ENCODE assay signal across 8 cellular contexts in the genomic region with DNA sequence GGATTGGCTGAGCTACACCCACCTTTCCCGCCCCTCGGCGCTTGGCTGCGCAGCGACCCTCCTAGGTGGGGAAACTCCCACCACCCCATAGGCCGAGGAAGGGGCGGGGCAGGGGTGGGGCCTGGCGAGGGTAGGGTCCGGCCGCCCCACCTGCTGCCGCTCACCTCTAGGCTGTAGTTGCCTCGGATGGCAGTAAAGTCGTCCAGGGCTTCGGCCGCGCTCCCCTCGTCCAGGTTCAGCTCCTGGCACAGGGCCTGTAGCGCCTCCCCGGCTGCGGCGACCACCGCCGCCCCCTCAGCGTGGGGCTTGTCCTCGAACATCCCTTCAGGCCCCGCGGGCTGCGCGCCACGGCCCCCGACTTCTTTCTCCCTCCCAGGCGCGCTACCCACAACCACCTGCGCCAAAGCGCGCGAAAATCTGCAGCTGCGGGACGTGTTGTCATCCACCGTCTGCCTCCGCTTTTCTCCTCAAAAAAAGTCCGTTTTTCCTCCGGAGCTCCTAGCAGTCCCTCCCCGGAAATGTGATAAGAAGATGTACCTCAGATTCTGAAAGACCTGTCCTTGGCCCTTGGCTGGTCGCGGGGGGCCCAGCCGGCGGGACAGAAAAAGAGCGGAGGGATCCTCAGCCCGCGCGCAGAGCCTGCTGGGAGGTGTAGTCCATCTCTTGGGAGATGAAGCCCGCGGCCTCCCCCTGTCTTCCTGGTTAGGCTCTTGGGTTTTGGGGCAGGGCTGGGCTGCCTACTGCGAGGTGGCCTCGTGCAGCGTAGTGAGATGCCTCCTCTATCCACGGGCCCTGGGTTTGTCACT. TPM values are rescaled to one million over a fixed set of nuclear protein-coding genes. Genes with fewer than 3 reads are reported as not detected.
DNase-seq lines count a peak whose midpoint lies in the region; ATAC-seq and FAIRE-seq lines count a peak whose summit lies in the region.

A gene with protein sequence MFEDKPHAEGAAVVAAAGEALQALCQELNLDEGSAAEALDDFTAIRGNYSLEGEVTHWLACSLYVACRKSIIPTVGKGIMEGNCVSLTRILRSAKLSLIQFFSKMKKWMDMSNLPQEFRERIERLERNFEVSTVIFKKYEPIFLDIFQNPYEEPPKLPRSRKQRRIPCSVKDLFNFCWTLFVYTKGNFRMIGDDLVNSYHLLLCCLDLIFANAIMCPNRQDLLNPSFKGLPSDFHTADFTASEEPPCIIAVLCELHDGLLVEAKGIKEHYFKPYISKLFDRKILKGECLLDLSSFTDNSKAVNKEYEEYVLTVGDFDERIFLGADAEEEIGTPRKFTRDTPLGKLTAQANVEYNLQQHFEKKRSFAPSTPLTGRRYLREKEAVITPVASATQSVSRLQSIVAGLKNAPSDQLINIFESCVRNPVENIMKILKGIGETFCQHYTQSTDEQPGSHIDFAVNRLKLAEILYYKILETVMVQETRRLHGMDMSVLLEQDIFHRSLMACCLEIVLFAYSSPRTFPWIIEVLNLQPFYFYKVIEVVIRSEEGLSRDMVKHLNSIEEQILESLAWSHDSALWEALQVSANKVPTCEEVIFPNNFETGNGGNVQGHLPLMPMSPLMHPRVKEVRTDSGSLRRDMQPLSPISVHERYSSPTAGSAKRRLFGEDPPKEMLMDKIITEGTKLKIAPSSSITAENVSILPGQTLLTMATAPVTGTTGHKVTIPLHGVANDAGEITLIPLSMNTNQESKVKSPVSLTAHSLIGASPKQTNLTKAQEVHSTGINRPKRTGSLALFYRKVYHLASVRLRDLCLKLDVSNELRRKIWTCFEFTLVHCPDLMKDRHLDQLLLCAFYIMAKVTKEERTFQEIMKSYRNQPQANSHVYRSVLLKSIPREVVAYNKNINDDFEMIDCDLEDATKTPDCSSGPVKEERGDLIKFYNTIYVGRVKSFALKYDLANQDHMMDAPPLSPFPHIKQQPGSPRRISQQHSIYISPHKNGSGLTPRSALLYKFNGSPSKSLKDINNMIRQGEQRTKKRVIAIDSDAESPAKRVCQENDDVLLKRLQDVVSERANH (minus strand): TSS at position 389 of the 806 bp plus-strand sequence. CDS start 69 bp downstream, at position 320.

- H3K9me3 ChIP-seq in KOPT-K1 (ENCODE audit: insufficient read depth, low read length, poor library complexity, severe bottlenecking) = no peaks in the 10 kb centered on the region

- H3K36me3 Mint-ChIP-seq in activated T-cell treated with anti-CD3 and anti-CD28 coated beads, Interleukin-2, amount 50 U/mL, for 72 hours (ENCODE audit: insufficient read depth in 2 of 2) = peaks cover 7 to 26% of the 10 kb centered on the region in 2 donors
- peaks cover 0 to 9% of the 10 kb centered on the region in 2 donors for H3K36me3 Mint-ChIP-seq in naive B cell
- H3K36me3 Mint-ChIP-seq in stimulated activated effector memory CD8-positive, alpha-beta T cell treated with anti-CD3 and anti-CD28 coated beads, Interleukin-12 subunit alpha, Interleukin-12 subunit beta, amount 100 ng/mL, for 72 hours = peaks cover 52% of the 10 kb centered on the region

- ATAC-seq in GM21723 (IDR thresholded peaks at IDR 0.05; ENCODE audit: unreplicated experiment) (peak; percentile 78), naive B cell (ENCODE audit: low read depth in 2 of 2) (peak; percentile 88 to 90)
- ATAC-seq in activated T-cell treated with anti-CD3 and anti-CD28 coated beads, Interleukin-2, amount 50 U/mL, for 72 hours (replicated peaks in 1 of 2) = peak; percentile 88 to 89
- peak; percentile 92 for ATAC-seq in stimulated activated effector memory CD8-positive, alpha-beta T cell treated with anti-CD3 and anti-CD28 coated beads, Interleukin-12 subunit alpha, Interleukin-12 subunit beta, amount 100 ng/mL, for 72 hours

- peak within 1 kb of the TSS; percentile 100 for H3K27ac Mint-ChIP-seq in activated T-cell treated with anti-CD3 and anti-CD28 coated beads, Interleukin-2, amount 50 U/mL, for 72 hours
- H3K27ac Mint-ChIP-seq in naive B cell = peak within 1 kb of the TSS; percentile 98 to 100 (median 100)
- peak within 1 kb of the TSS; percentile 100 for H3K27ac Mint-ChIP-seq in stimulated activated effector memory CD8-positive, alpha-beta T cell treated with anti-CD3 and anti-CD28 coated beads, Interleukin-12 subunit alpha, Interleukin-12 subunit beta, amount 100 ng/mL, for 72 hours

- peak within 1 kb of the TSS; percentile 99 for H3K4me3 Mint-ChIP-seq in activated T-cell treated with anti-CD3 and anti-CD28 coated beads, Interleukin-2, amount 50 U/mL, for 72 hours
- H3K4me3 Mint-ChIP-seq in naive B cell = peak within 1 kb of the TSS; percentile 91 to 100 (median 99)
- H3K4me3 Mint-ChIP-seq in stimulated activated effector memory CD8-positive, alpha-beta T cell treated with anti-CD3 and anti-CD28 coated beads, Interleukin-12 subunit alpha, Interleukin-12 subunit beta, amount 100 ng/mL, for 72 hours = peak within 1 kb of the TSS; percentile 99

- peak within 1 kb of the TSS; percentile 94 for H3K27ac ChIP-seq in KOPT-K1 (ENCODE audit: low read depth, low read length, poor library complexity, severe bottlenecking)

- H3K36me3 ChIP-seq in KOPT-K1 (ENCODE audit: insufficient read depth, low read length) = peaks cover 38% of the 10 kb centered on the region

- no peaks in the 10 kb centered on the region for H3K9me3 Mint-ChIP-seq in activated T-cell treated with anti-CD3 and anti-CD28 coated beads, Interleukin-2, amount 50 U/mL, for 72 hours
- no peaks in the 10 kb centered on the region for H3K9me3 Mint-ChIP-seq in naive B cell
- no peaks in the 10 kb centered on the region for H3K9me3 Mint-ChIP-seq in stimulated activated effector memory CD8-positive, alpha-beta T cell treated with anti-CD3 and anti-CD28 coated beads, Interleukin-12 subunit alpha, Interleukin-12 subunit beta, amount 100 ng/mL, for 72 hours

- no peak for FAIRE-seq in RCC 7860 (lab: Jason Lieb, UNC)

- no peaks in the 10 kb centered on the region for H3K27me3 Mint-ChIP-seq in activated T-cell treated with anti-CD3 and anti-CD28 coated beads, Interleukin-2, amount 50 U/mL, for 72 hours (ENCODE audit: low read depth)
- no peaks in the 10 kb centered on the region for H3K27me3 Mint-ChIP-seq in naive B cell

- H3K4me1 Mint-ChIP-seq in activated T-cell treated with anti-CD3 and anti-CD28 coated beads, Interleukin-2, amount 50 U/mL, for 72 hours (ENCODE audit: low read depth) = peaks cover 43% of the 10 kb centered on the region
- peaks cover 24 to 36% (median 30%) of the 10 kb centered on the region in 3 donors for H3K4me1 Mint-ChIP-seq in naive B cell
- peaks cover 31% of the 10 kb centered on the region for H3K4me1 Mint-ChIP-seq in stimulated activated effector memory CD8-positive, alpha-beta T cell treated with anti-CD3 and anti-CD28 coated beads, Interleukin-12 subunit alpha, Interleukin-12 subunit beta, amount 100 ng/mL, for 72 hours

- DNase-seq in DMS153 (lab: John Stamatoyannopoulos, UW) (peak; percentile 85), RCC 7860 (ENCODE audit: low spot score) (peak; percentile 64), fibroblast of gingiva (ENCODE audit: low read depth) (peak; percentile 86), naive B cell (peak; percentile 91)
- DNase-seq in activated T-cell treated with anti-CD3 and anti-CD28 coated beads, Interleukin-2, amount 50 U/mL, for 72 hours = peak; percentile 90
- peak; percentile 81 to 96 for DNase-seq in stimulated activated effector memory CD8-positive, alpha-beta T cell treated with anti-CD3 and anti-CD28 coated beads, Interleukin-12 subunit alpha, Interleukin-12 subunit beta, amount 100 ng/mL, for 72 hours (ENCODE audit: low spot score in 2 of 2)

RNA-seq across cellular contexts. Expression of the gene that starts here (rescaled TPM):
- 10 to 100 TPM; 38.3 to 44.1 TPM for total RNA-seq in activated T-cell treated with anti-CD3 and anti-CD28 coated beads, Interleukin-2, amount 50 U/mL, for 72 hours
- polyA plus RNA-seq in naive B cell (ENCODE audit: low read depth in 6 of 6) = 10 to 100 TPM in 1 of 6 donors, 1 to 10 TPM in 5; 3.3 to 15.4 (median 7.0) TPM

Comparison
In these comparisons a context has a peak if more than half of its experiments do, and no peak if none do; other contexts are left out.
1. Peak in every context shown above with its lines: DNase-seq, ATAC-seq and H3K27ac ChIP-seq.